In genomic region chrX:71053217-71053621, GRCh38 we compare ENCODE assay signal across 8 cellular contexts. TPM values are rescaled to one million over a fixed set of nuclear protein-coding genes. Genes with fewer than 3 reads are reported as not detected.
DNase-seq lines count a peak whose midpoint lies in the region; ATAC-seq and TF ChIP-seq lines count a peak whose summit lies in the region.

No MANE protein-coding gene starts in this region.

- H3K4me1 ChIP-seq in naive thymus-derived CD4-positive, alpha-beta T cell (ENCODE audit: control insufficient read depth in 2 of 2, insufficient read depth in 2 of 2, low read length in 2 of 2), result no peaks in the 10 kb centered on the region
- H3K4me1 ChIP-seq in uterus (no peaks in the 10 kb centered on the region), OCI-LY7 (ENCODE audit: insufficient read depth, low read length, poor library complexity, severe bottlenecking) (no peaks in the 10 kb centered on the region)

- H3K4me1 Mint-ChIP-seq in naive thymus-derived CD4-positive, alpha-beta T cell, result peaks cover 4 to 20% (median 16%) of the 10 kb centered on the region in 7 donors

- no peaks in the 10 kb centered on the region for H3K79me2 ChIP-seq in OCI-LY7 (ENCODE audit: insufficient read depth, low read depth, low read length)

- POLR2A ChIA-PET in naive thymus-derived CD4-positive, alpha-beta T cell (lab: Charles Lee), result interaction anchor here (0.7 kb wide), 1 partner anchor 44 kb away, joined by 6 read pairs; no protein-coding TSS in a partner anchor
- POLR2A ChIA-PET in OCI-LY7 (lab: Charles Lee), result no interaction called here

- no peaks in the 10 kb centered on the region for H3K27me3 Mint-ChIP-seq in naive thymus-derived CD4-positive, alpha-beta T cell

- no TSS peak for BruUV-seq in OCI-LY7 (replicated peaks; lab: Mats Ljungman, UMichigan)

- H3K4me3 Mint-ChIP-seq in naive thymus-derived CD4-positive, alpha-beta T cell, result peak overlapping the region in 2 of 10 donors; percentile 46 to 48

- TF ChIP-seq POLR2A in uterus (IDR thresholded peaks at IDR 0.05), result no peak

- H3K4me3 ChIP-seq in choroid plexus epithelial cell (ENCODE audit: low read depth, low read length) (peak overlapping the region; percentile 51), uterus (no peak overlapping the region), OCI-LY7 (ENCODE audit: low read depth, low read length, poor library complexity, severe bottlenecking) (no peak overlapping the region)
- H3K4me3 ChIP-seq in naive thymus-derived CD4-positive, alpha-beta T cell (ENCODE audit: low read length), result no peak overlapping the region

- no peaks in the 10 kb centered on the region for H3K36me3 ChIP-seq in naive thymus-derived CD4-positive, alpha-beta T cell (ENCODE audit: control insufficient read depth in 2 of 3, insufficient read depth in 3 of 3, low read length in 3 of 3)
- no peaks in the 10 kb centered on the region for H3K36me3 ChIP-seq in uterus
- H3K36me3 ChIP-seq in OCI-LY7 (ENCODE audit: insufficient read depth, low read length), result peaks cover 6% of the 10 kb centered on the region; the same call in 1 of the 2 replicates

- no peaks in the 10 kb centered on the region for H3K9me3 ChIP-seq in naive thymus-derived CD4-positive, alpha-beta T cell (ENCODE audit: control insufficient read depth in 2 of 3, low read length in 3 of 3)
- no peaks in the 10 kb centered on the region for H3K9me3 ChIP-seq in uterus
- no peaks in the 10 kb centered on the region for H3K9me3 ChIP-seq in OCI-LY7 (ENCODE audit: low read length)

- H3K27ac ChIP-seq in naive thymus-derived CD4-positive, alpha-beta T cell (ENCODE audit: low read depth, low read length), result no peak overlapping the region
- H3K27ac ChIP-seq in uterus (no peak overlapping the region), OCI-LY7 (ENCODE audit: low read depth, low read length, poor library complexity, severe bottlenecking) (no peak overlapping the region)

- no peak for TF ChIP-seq CTCF in choroid plexus epithelial cell (conservative IDR thresholded peaks at IDR 0.05; ENCODE audit: low read depth, low read length)
- no peak for TF ChIP-seq CTCF in uterus (IDR thresholded peaks at IDR 0.05)
- no peak for TF ChIP-seq CTCF in OCI-LY7 (conservative IDR thresholded peaks at IDR 0.05; ENCODE audit: low read length)

- no peaks in the 10 kb centered on the region for H4K20me1 ChIP-seq in OCI-LY7 (ENCODE audit: insufficient read depth, low read length)

- H3K4me2 ChIP-seq in OCI-LY7 (ENCODE audit: low read length), result no peak overlapping the region

- CTCF ChIA-PET in naive thymus-derived CD4-positive, alpha-beta T cell (lab: Charles Lee), result no interaction called here
- CTCF ChIA-PET in OCI-LY7 (lab: Charles Lee; ENCODE audit: unreplicated experiment), result no interaction called here

- no peaks in the 10 kb centered on the region for H3K27me3 ChIP-seq in naive thymus-derived CD4-positive, alpha-beta T cell (ENCODE audit: control insufficient read depth in 2 of 2, insufficient read depth in 2 of 2, low read length in 2 of 2)
- no peaks in the 10 kb centered on the region for H3K27me3 ChIP-seq in uterus

- no peak overlapping the region for H3K27ac Mint-ChIP-seq in naive thymus-derived CD4-positive, alpha-beta T cell

- H3K9me2 ChIP-seq in OCI-LY7 (ENCODE audit: insufficient read depth, low read length), result no peaks in the 10 kb centered on the region

- peaks cover 0 to 5% (median 3%) of the 10 kb centered on the region in 5 donors for H3K36me3 Mint-ChIP-seq in naive thymus-derived CD4-positive, alpha-beta T cell

- DNase-seq in choroid plexus epithelial cell (ENCODE audit: low read depth) (peak; percentile 79), uterus (no peak), OCI-LY7 (ENCODE audit: low spot score) (no peak), GM03348 (ENCODE audit: low spot score) (no peak)
- no peak for DNase-seq in naive thymus-derived CD4-positive, alpha-beta T cell

- ATAC-seq in GM19023 (IDR thresholded peaks at IDR 0.05; ENCODE audit: unreplicated experiment), result peak; percentile 92
- ATAC-seq in HG03045 (IDR thresholded peaks at IDR 0.05; ENCODE audit: unreplicated experiment), result peak; percentile 99
- ATAC-seq in naive thymus-derived CD4-positive, alpha-beta T cell, result peak; percentile 44
- no peak for ATAC-seq in HG03378 (IDR thresholded peaks at IDR 0.05; ENCODE audit: unreplicated experiment)

- no peak overlapping the region for H2AFZ ChIP-seq in OCI-LY7 (ENCODE audit: low read length)

- H3K9me3 Mint-ChIP-seq in naive thymus-derived CD4-positive, alpha-beta T cell, result no peaks in the 10 kb centered on the region

- intact Hi-C loops in naive thymus-derived CD4-positive, alpha-beta T cell (cut with micrococcal nuclease), result no loop called here
- intact Hi-C loops in uterus (cut with DNase I; ENCODE audit: low total_unique reads), result no loop called here
- intact Hi-C loops in OCI-LY7 (cut with micrococcal nuclease; ENCODE audit: unreplicated experiment), result no loop called here

RNA-seq across cellular contexts. Expression of gene SNX12, which starts 14.9 kb away (rescaled TPM):
- total RNA-seq in naive thymus-derived CD4-positive, alpha-beta T cell, result 10 to 100 TPM; 19.0 to 41.6 (median 37.3) TPM
- 1 to 10 TPM; 3.1 to 3.4 TPM for polyA plus RNA-seq in naive thymus-derived CD4-positive, alpha-beta T cell
- total RNA-seq in uterus (10 to 100 TPM; 32.9 to 92.7 (median 68.0) TPM), OCI-LY7 (2022) (27.4 and 28.7 TPM in 2 replicates)
- 21.3 and 24.8 TPM in 2 replicates for total RNA-seq in OCI-LY7 (2014; rRNA removed; shearing (Covaris generic))

RNA-seq across cellular contexts. Expression of gene FOXO4, which starts 42.4 kb away (rescaled TPM):
- total RNA-seq in naive thymus-derived CD4-positive, alpha-beta T cell, result 10 to 100 TPM; 11.9 to 40.6 (median 30.0) TPM
- 1 to 10 TPM; 1.2 to 2.3 TPM for polyA plus RNA-seq in naive thymus-derived CD4-positive, alpha-beta T cell
- total RNA-seq in uterus, result 10 to 100 TPM in 2 of 4 donors, 1 to 10 TPM in 2; 7.9 to 40.6 (median 10.1) TPM
- 3.8 and 6.7 TPM in 2 replicates for total RNA-seq in OCI-LY7 (2014; rRNA removed; shearing (Covaris generic))
- total RNA-seq in OCI-LY7 (2022), result 12.1 and 12.8 TPM in 2 replicates

RNA-seq across cellular contexts. Expression of gene CXorf65, which starts 53.3 kb away (rescaled TPM):
- total RNA-seq in naive thymus-derived CD4-positive, alpha-beta T cell, result 10 to 100 TPM; 26.5 to 83.4 (median 57.8) TPM
- polyA plus RNA-seq in naive thymus-derived CD4-positive, alpha-beta T cell, result 1 to 10 TPM in 1 of 2 donors, under 1 TPM in 1; 0.31 to 4.3 TPM
- total RNA-seq in uterus, result 1 to 10 TPM in 1 of 4 donors, not detected in 3; 1.1 TPM
- total RNA-seq in OCI-LY7 (2014; rRNA removed; shearing (Covaris generic)), result 1.1 and 3.2 TPM in 2 replicates
- total RNA-seq in OCI-LY7 (2022), result 1.8 and 5.1 TPM in 2 replicates

RNA-seq across cellular contexts. Expression of gene IL2RG, which starts 58.2 kb away (rescaled TPM):
- 100 to 1,000 TPM; 228 to 671 (median 329) TPM for total RNA-seq in naive thymus-derived CD4-positive, alpha-beta T cell
- 1,000 to 10,000 TPM in 1 of 2 donors, 100 to 1,000 TPM in 1; 933 to 1,015 TPM for polyA plus RNA-seq in naive thymus-derived CD4-positive, alpha-beta T cell
- total RNA-seq in uterus, result 10 to 100 TPM in 1 of 4 donors, 1 to 10 TPM in 2, not detected in 1; 3.0 to 42.9 (median 3.3) TPM
- total RNA-seq in OCI-LY7 (2014; rRNA removed; shearing (Covaris generic)), result 20.5 and 21.5 TPM in 2 replicates
- total RNA-seq in OCI-LY7 (2022), result 33.3 and 33.6 TPM in 2 replicates

Comparison
In these comparisons a context has a peak if more than half of its experiments do, and no peak if none do; other contexts are left out.
1. RNA of gene CXorf65, which starts 53.3 kb away (total RNA-seq): 26.5 to 83.4 TPM in naive thymus-derived CD4-positive, alpha-beta T cell; 1.1 to 5.1 TPM in OCI-LY7 and 1.1 TPM in uterus; every median in the first group is over 4 times any median in the second.